Comparison of ENCODE assay signal across 14 cellular contexts in genomic region chr21:33688343-33688742, GRCh38.
"Had no signal": no experiment of that assay in that cellular context is flagged by ENCODE, and none has a peak within 500 bp of the region (broad histone marks: within the 10 kb centered on the region; RNA-seq: fewer than 3 reads in every experiment).

No MANE protein-coding gene starts in this region.

- FAIRE-seq: islet of Langerhans, urothelium cell line had no signal

- H3K9me3 ChIP-seq: thoracic aorta had no signal

- H3K27me3 ChIP-seq: cardiac muscle cell had no signal

- H3K4me3 Mint-ChIP-seq: activated CD4-positive, alpha-beta memory T cell treated with anti-CD3 and anti-CD28 coated beads, Interleukin-2, amount 10 ng/mL, durations not matched to agents 7 days and 5 days; nephron; stimulated activated naive CD8-positive, alpha-beta T cell treated with anti-CD3 and anti-CD28 coated beads, Interleukin-15, amount 100 ng/mL, for 72 hours had no signal

- H3K4me1 Mint-ChIP-seq: activated CD4-positive, alpha-beta memory T cell treated with anti-CD3 and anti-CD28 coated beads, Interleukin-2, amount 10 ng/mL, durations not matched to agents 7 days and 5 days; stimulated activated naive CD8-positive, alpha-beta T cell treated with anti-CD3 and anti-CD28 coated beads, Interleukin-15, amount 100 ng/mL, for 72 hours had no signal

- H3K4me3 ChIP-seq: cardiac muscle cell, thoracic aorta had no signal

- H3K36me3 ChIP-seq: cardiac muscle cell, thoracic aorta had no signal

- DNase-seq: activated CD4-positive, alpha-beta memory T cell treated with anti-CD3 and anti-CD28 coated beads, Interleukin-2, amount 10 ng/mL, durations not matched to agents 7 days and 5 days; aorta; cortex of kidney; effector CD8-positive, alpha-beta T cell; head of caudate nucleus; stimulated activated CD4-positive, alpha-beta T cell treated with anti-CD3 and anti-CD28 coated beads, Interleukin-15, amount 100 ng/mL, for 24 hours; stimulated activated CD4-positive, alpha-beta T cell treated with anti-CD3 and anti-CD28 coated beads, Interleukin-4, amount 100 ng/mL, for 24 hours; stimulated activated naive CD8-positive, alpha-beta T cell treated with anti-CD3 and anti-CD28 coated beads, Interleukin-15, amount 100 ng/mL, for 72 hours; T-helper 9 cell had no signal

- H3K9me3 Mint-ChIP-seq: activated CD4-positive, alpha-beta memory T cell treated with anti-CD3 and anti-CD28 coated beads, Interleukin-2, amount 10 ng/mL, durations not matched to agents 7 days and 5 days; nephron; stimulated activated naive CD8-positive, alpha-beta T cell treated with anti-CD3 and anti-CD28 coated beads, Interleukin-15, amount 100 ng/mL, for 72 hours had no signal

- H3K27me3 Mint-ChIP-seq: stimulated activated naive CD8-positive, alpha-beta T cell treated with anti-CD3 and anti-CD28 coated beads, Interleukin-15, amount 100 ng/mL, for 72 hours had no signal

- ATAC-seq: stimulated activated naive CD8-positive, alpha-beta T cell treated with anti-CD3 and anti-CD28 coated beads, Interleukin-15, amount 100 ng/mL, for 72 hours had no signal

- H3K27ac Mint-ChIP-seq: activated CD4-positive, alpha-beta memory T cell treated with anti-CD3 and anti-CD28 coated beads, Interleukin-2, amount 10 ng/mL, durations not matched to agents 7 days and 5 days; nephron; stimulated activated naive CD8-positive, alpha-beta T cell treated with anti-CD3 and anti-CD28 coated beads, Interleukin-15, amount 100 ng/mL, for 72 hours had no signal
